8 cellular contexts compared by ENCODE assay signal in genomic region chr5:14414615-14415515, GRCh38.
DNase-seq lines count a peak whose midpoint lies in the region; ATAC-seq lines count a peak whose summit lies in the region.

No MANE protein-coding gene starts in this region.

- peak; percentile 21 for DNase-seq in NCI-H146 (lab: John Stamatoyannopoulos, UW)
- DNase-seq in NCI-H146 treated with DMSO at 0.1 percent for 48 hours (lab: John Stamatoyannopoulos, UW; ENCODE audit: unreplicated experiment) = no peak
- no peak for DNase-seq in activated T-helper 2 cell treated with anti-CD3 and anti-CD28 coated beads, Interferon-gamma antibody, Interleukin-2, Interleukin-4, amounts not matched to agents 10 μg/mL and 5 μg/mL and 100 μg/mL, durations not matched to agents 14 hours and 24 hours and 36 hours (ENCODE audit: low spot score)
- peak; percentile 24 for DNase-seq in stimulated activated CD8-positive, alpha-beta memory T cell treated with anti-CD3 and anti-CD28 coated beads, Interleukin-4, amount 100 ng/mL, for 24 hours (ENCODE audit: low read depth)
- no peak for DNase-seq in medulla oblongata (ENCODE audit: extremely low spot score)
- no peak for DNase-seq in epidermal melanocyte (ENCODE audit: insufficient read length, low spot score)
- DNase-seq in COLO829 (ENCODE audit: low spot score) = no peak

- peaks cover 9% of the 10 kb centered on the region for H3K36me3 Mint-ChIP-seq in activated T-helper 2 cell treated with anti-CD3 and anti-CD28 coated beads, Interferon-gamma antibody, Interleukin-2, Interleukin-4, amounts not matched to agents 10 μg/mL and 5 μg/mL and 100 μg/mL, durations not matched to agents 14 hours and 24 hours and 36 hours (ENCODE audit: low read depth)

- ATAC-seq in HG02938 (IDR thresholded peaks at IDR 0.05; ENCODE audit: unreplicated experiment) = peak; percentile 74

- H3K27ac Mint-ChIP-seq in activated T-helper 2 cell treated with anti-CD3 and anti-CD28 coated beads, Interferon-gamma antibody, Interleukin-2, Interleukin-4, amounts not matched to agents 10 μg/mL and 5 μg/mL and 100 μg/mL, durations not matched to agents 14 hours and 24 hours and 36 hours = peak overlapping the region; percentile 91

- intact Hi-C loops in activated T-helper 2 cell treated with anti-CD3 and anti-CD28 coated beads, Interferon-gamma antibody, Interleukin-2, Interleukin-4, amounts not matched to agents 10 μg/mL and 5 μg/mL and 100 μg/mL, durations not matched to agents 14 hours and 24 hours and 36 hours (cut with micrococcal nuclease) = loop anchor here (1.0 to 5.0 kb wide), 3 partner anchors 64 to 392 kb away; no protein-coding TSS in a partner anchor

- H3K4me3 Mint-ChIP-seq in activated T-helper 2 cell treated with anti-CD3 and anti-CD28 coated beads, Interferon-gamma antibody, Interleukin-2, Interleukin-4, amounts not matched to agents 10 μg/mL and 5 μg/mL and 100 μg/mL, durations not matched to agents 14 hours and 24 hours and 36 hours (ENCODE audit: low read depth) = peak overlapping the region; percentile 43

- no peaks in the 10 kb centered on the region for H3K9me3 Mint-ChIP-seq in activated T-helper 2 cell treated with anti-CD3 and anti-CD28 coated beads, Interferon-gamma antibody, Interleukin-2, Interleukin-4, amounts not matched to agents 10 μg/mL and 5 μg/mL and 100 μg/mL, durations not matched to agents 14 hours and 24 hours and 36 hours

- peaks cover 69% of the 10 kb centered on the region for H3K4me1 Mint-ChIP-seq in activated T-helper 2 cell treated with anti-CD3 and anti-CD28 coated beads, Interferon-gamma antibody, Interleukin-2, Interleukin-4, amounts not matched to agents 10 μg/mL and 5 μg/mL and 100 μg/mL, durations not matched to agents 14 hours and 24 hours and 36 hours (ENCODE audit: low read depth)

- peaks cover 1% of the 10 kb centered on the region for H3K27me3 Mint-ChIP-seq in activated T-helper 2 cell treated with anti-CD3 and anti-CD28 coated beads, Interferon-gamma antibody, Interleukin-2, Interleukin-4, amounts not matched to agents 10 μg/mL and 5 μg/mL and 100 μg/mL, durations not matched to agents 14 hours and 24 hours and 36 hours (ENCODE audit: low read depth)

Comparison
In these comparisons a context has a peak if more than half of its experiments do, and no peak if none do; other contexts are left out.
1. DNase-seq: peak in NCI-H146 (single experiment) and stimulated activated CD8-positive, alpha-beta memory T cell treated with anti-CD3 and anti-CD28 coated beads, Interleukin-4, amount 100 ng/mL, for 24 hours (single experiment); none in NCI-H146 treated with DMSO at 0.1 percent for 48 hours (single experiment), activated T-helper 2 cell treated with anti-CD3 and anti-CD28 coated beads, Interferon-gamma antibody, Interleukin-2, Interleukin-4, amounts not matched to agents 10 μg/mL and 5 μg/mL and 100 μg/mL, durations not matched to agents 14 hours and 24 hours and 36 hours (single experiment), medulla oblongata (single experiment), epidermal melanocyte (single experiment) and COLO829 (single experiment).